Comparison of ENCODE assay signal across 1 cellular context in the genomic region with DNA sequence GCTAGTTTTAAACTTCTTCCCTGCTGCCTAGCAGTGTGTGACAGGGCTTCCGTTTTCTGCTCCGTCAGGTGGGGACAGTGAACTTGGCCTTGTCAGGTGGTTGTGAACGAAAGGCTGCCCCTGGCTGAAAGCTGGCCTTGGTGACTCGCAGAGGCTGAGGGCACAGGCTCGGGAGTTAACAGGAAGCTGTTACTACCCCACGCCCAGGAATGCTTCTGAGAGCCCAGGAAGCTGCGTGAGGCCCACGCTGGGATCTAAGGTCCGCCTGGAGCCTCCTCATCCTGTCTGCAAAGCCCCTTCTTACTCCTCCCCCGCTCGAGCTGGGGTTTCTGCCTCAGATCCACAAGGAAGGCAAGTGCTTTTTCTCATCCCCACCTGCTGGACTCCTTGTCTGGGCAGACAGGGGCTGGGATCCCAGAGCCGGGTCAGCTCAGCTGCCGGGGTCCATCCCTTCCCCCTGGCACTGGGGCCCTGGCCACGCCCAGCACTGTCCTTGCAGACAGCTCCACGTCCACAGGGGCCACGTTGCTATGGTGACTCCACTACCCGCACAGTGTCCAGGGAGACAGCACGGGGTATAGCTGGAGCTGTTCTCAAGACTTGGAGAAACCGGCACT.
TF ChIP-seq lines count a peak whose summit lies in the region.

No MANE protein-coding gene starts in this region.

TF ChIP-seq in WTC11, 78 proteins besides CTCF, POLR2A, EP300 and RAD21 (continued from another document):
- TF ChIP-seq AFF4 (CRISPR knock-in tag; IDR thresholded peaks at IDR 0.05; ENCODE audit: borderline replicate concordance) = no peak
- no peak; the same call in 1 of the 2 replicates for TF ChIP-seq MYBL2 (CRISPR knock-in tag; IDR thresholded peaks at IDR 0.05)
- TF ChIP-seq GABPB1 (CRISPR knock-in tag; IDR thresholded peaks at IDR 0.05) = no peak
- TF ChIP-seq EMX1 (CRISPR knock-in tag; IDR thresholded peaks at IDR 0.05) = no peak
- no peak for TF ChIP-seq ZNF671 (CRISPR knock-in tag; IDR thresholded peaks at IDR 0.05)
- TF ChIP-seq, protein P1, sequence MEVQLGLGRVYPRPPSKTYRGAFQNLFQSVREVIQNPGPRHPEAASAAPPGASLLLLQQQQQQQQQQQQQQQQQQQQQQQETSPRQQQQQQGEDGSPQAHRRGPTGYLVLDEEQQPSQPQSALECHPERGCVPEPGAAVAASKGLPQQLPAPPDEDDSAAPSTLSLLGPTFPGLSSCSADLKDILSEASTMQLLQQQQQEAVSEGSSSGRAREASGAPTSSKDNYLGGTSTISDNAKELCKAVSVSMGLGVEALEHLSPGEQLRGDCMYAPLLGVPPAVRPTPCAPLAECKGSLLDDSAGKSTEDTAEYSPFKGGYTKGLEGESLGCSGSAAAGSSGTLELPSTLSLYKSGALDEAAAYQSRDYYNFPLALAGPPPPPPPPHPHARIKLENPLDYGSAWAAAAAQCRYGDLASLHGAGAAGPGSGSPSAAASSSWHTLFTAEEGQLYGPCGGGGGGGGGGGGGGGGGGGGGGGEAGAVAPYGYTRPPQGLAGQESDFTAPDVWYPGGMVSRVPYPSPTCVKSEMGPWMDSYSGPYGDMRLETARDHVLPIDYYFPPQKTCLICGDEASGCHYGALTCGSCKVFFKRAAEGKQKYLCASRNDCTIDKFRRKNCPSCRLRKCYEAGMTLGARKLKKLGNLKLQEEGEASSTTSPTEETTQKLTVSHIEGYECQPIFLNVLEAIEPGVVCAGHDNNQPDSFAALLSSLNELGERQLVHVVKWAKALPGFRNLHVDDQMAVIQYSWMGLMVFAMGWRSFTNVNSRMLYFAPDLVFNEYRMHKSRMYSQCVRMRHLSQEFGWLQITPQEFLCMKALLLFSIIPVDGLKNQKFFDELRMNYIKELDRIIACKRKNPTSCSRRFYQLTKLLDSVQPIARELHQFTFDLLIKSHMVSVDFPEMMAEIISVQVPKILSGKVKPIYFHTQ (CRISPR knock-in tag; IDR thresholded peaks at IDR 0.05) = no peak
- no peak for TF ChIP-seq E2F1 (CRISPR knock-in tag; IDR thresholded peaks at IDR 0.05)
- TF ChIP-seq ATF6 (CRISPR knock-in tag; IDR thresholded peaks at IDR 0.05) = no peak
- TF ChIP-seq, protein P2, sequence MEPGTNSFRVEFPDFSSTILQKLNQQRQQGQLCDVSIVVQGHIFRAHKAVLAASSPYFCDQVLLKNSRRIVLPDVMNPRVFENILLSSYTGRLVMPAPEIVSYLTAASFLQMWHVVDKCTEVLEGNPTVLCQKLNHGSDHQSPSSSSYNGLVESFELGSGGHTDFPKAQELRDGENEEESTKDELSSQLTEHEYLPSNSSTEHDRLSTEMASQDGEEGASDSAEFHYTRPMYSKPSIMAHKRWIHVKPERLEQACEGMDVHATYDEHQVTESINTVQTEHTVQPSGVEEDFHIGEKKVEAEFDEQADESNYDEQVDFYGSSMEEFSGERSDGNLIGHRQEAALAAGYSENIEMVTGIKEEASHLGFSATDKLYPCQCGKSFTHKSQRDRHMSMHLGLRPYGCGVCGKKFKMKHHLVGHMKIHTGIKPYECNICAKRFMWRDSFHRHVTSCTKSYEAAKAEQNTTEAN (CRISPR knock-in tag; IDR thresholded peaks at IDR 0.05) = no peak
- TF ChIP-seq, protein P3, sequence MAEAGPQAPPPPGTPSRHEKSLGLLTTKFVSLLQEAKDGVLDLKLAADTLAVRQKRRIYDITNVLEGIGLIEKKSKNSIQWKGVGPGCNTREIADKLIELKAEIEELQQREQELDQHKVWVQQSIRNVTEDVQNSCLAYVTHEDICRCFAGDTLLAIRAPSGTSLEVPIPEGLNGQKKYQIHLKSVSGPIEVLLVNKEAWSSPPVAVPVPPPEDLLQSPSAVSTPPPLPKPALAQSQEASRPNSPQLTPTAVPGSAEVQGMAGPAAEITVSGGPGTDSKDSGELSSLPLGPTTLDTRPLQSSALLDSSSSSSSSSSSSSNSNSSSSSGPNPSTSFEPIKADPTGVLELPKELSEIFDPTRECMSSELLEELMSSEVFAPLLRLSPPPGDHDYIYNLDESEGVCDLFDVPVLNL (CRISPR knock-in tag; IDR thresholded peaks at IDR 0.05; ENCODE audit: borderline replicate concordance, low read depth) = no peak
- no peak for TF ChIP-seq ZNF532 (CRISPR knock-in tag; IDR thresholded peaks at IDR 0.05; ENCODE audit: borderline replicate concordance)
- no peak for TF ChIP-seq ELF4 (CRISPR knock-in tag; IDR thresholded peaks at IDR 0.05; ENCODE audit: low read depth)
